1 cellular context compared by ENCODE assay signal in genomic region chr7:149558149-149558861, GRCh38.
TF ChIP-seq lines count a peak whose summit lies in the region.

No MANE protein-coding gene starts in this region.

TF ChIP-seq in IMR-90, 13 proteins besides CTCF, POLR2A, EP300 and RAD21 (continued from another document):
- TF ChIP-seq MXI1 (IDR thresholded peaks at IDR 0.05; ENCODE audit: borderline replicate concordance, low read depth, low read length) (no peak), SMC3 (IDR thresholded peaks at IDR 0.05; ENCODE audit: low read depth, low read length) (no peak), FOS (IDR thresholded peaks at IDR 0.05; ENCODE audit: low read depth, low read length) (no peak), BHLHE40 (IDR thresholded peaks at IDR 0.05; ENCODE audit: low read depth, low read length) (peak; percentile 61; the same call in 1 of the 2 replicates), ELK1 (IDR thresholded peaks at IDR 0.05; ENCODE audit: borderline replicate concordance, low read depth, low read length) (no peak)
